ENCODE assay signal across 1 cellular context in genomic region chr15:100940785-100941379, GRCh38.
TF ChIP-seq lines count a peak whose summit lies in the region.

No MANE protein-coding gene starts in this region.

TF ChIP-seq in GM23338, 12 proteins besides CTCF, POLR2A, EP300 and RAD21 (continued from another document):
- TF ChIP-seq ZNF462 (CRISPR knock-in tag; IDR thresholded peaks at IDR 0.05) (no peak), ETS1 (IDR thresholded peaks at IDR 0.05) (no peak), EZH2 (IDR thresholded peaks at IDR 0.05; ENCODE audit: low read depth, unreplicated experiment) (no peak), ZNF331 (CRISPR knock-in tag; IDR thresholded peaks at IDR 0.05; ENCODE audit: low read depth) (no peak), CREB1 (CRISPR knock-in tag; IDR thresholded peaks at IDR 0.05; ENCODE audit: low read depth) (no peak), EZH2phosphoT487 (IDR thresholded peaks at IDR 0.05; ENCODE audit: unreplicated experiment) (no peak), REST (IDR thresholded peaks at IDR 0.05; ENCODE audit: unreplicated experiment) (no peak)
